In genomic region chr22:46148885-46149492, GRCh38 we compare ENCODE assay signal across 8 cellular contexts. TPM values are rescaled to one million over a fixed set of nuclear protein-coding genes. Genes with fewer than 3 reads are reported as not detected.
A peak's percentile ranks its signal among the peaks of the same experiment; 100 is the strongest.
DNase-seq lines count a peak whose midpoint lies in the region; ATAC-seq and TF ChIP-seq lines count a peak whose summit lies in the region.

No MANE protein-coding gene starts in this region.

- H3K9ac ChIP-seq in liver (ENCODE audit: low read depth in 1 of 2, low read length in 2 of 2): peak overlapping the region; percentile 33 to 68

- intact Hi-C loops in activated CD4-positive, alpha-beta T cell treated with anti-CD3 and anti-CD28 coated beads, Interleukin-2, amount 10 ng/mL, durations not matched to agents 24 days and 14 days (cut with micrococcal nuclease): no loop called here

- H3K4me3 ChIP-seq in liver (ENCODE audit: low read depth in 1 of 3, low read length in 3 of 3): peak overlapping the region; percentile 44 to 85 (median 49)

- no peak for TF ChIP-seq CTCF in liver (IDR thresholded peaks at IDR 0.05; ENCODE audit: low read depth, low read length, missing input control)

- no peaks in the 10 kb centered on the region for H3K27me3 ChIP-seq in liver (ENCODE audit: control insufficient read depth in 4 of 4, insufficient read depth in 4 of 4, low read length in 3 of 4)

- TF ChIP-seq RAD21 in liver (IDR thresholded peaks at IDR 0.05): peak in 1 of 2 donors; percentile 1

- H3K36me3 ChIP-seq in liver (ENCODE audit: control insufficient read depth in 4 of 4, insufficient read depth in 3 of 4, low read depth in 1 of 4, low read length in 3 of 4): peaks cover 0 to 2% (median 0%) of the 10 kb centered on the region in 4 donors

- H3K4me1 Mint-ChIP-seq in activated CD4-positive, alpha-beta T cell treated with anti-CD3 and anti-CD28 coated beads, Interleukin-2, amount 10 ng/mL, durations not matched to agents 24 days and 14 days: peaks cover 13% of the 10 kb centered on the region

- peak overlapping the region; percentile 92 for H3K27ac ChIP-seq in angular gyrus (ENCODE audit: low read depth, low read length)
- peak overlapping the region; percentile 96 to 97 for H3K27ac ChIP-seq in liver (ENCODE audit: low read depth in 1 of 2, low read length in 2 of 2)
- H3K27ac ChIP-seq in temporal lobe (ENCODE audit: low read depth, low read length): peak overlapping the region; percentile 95

- H3K4me1 ChIP-seq in liver (ENCODE audit: control insufficient read depth in 4 of 4, insufficient read depth in 4 of 4, low read length in 3 of 4): peaks cover 7 to 68% (median 47%) of the 10 kb centered on the region in 4 donors

- 12% methylated on average over 10 of the region's 10 CpGs for whole genome bisulfite sequencing in liver

- no peak for ATAC-seq in GM21619 (IDR thresholded peaks at IDR 0.05; ENCODE audit: unreplicated experiment)
- no peak for ATAC-seq in HG02571 (IDR thresholded peaks at IDR 0.05; ENCODE audit: unreplicated experiment)

- H3K4me3 Mint-ChIP-seq in activated CD4-positive, alpha-beta T cell treated with anti-CD3 and anti-CD28 coated beads, Interleukin-2, amount 10 ng/mL, durations not matched to agents 24 days and 14 days: peak overlapping the region; percentile 84

- peaks cover 35% of the 10 kb centered on the region for H3K27me3 Mint-ChIP-seq in activated CD4-positive, alpha-beta T cell treated with anti-CD3 and anti-CD28 coated beads, Interleukin-2, amount 10 ng/mL, durations not matched to agents 24 days and 14 days

- no peaks in the 10 kb centered on the region for H3K9me3 Mint-ChIP-seq in activated CD4-positive, alpha-beta T cell treated with anti-CD3 and anti-CD28 coated beads, Interleukin-2, amount 10 ng/mL, durations not matched to agents 24 days and 14 days

- peak overlapping the region; percentile 32 for H3K27ac Mint-ChIP-seq in activated CD4-positive, alpha-beta T cell treated with anti-CD3 and anti-CD28 coated beads, Interleukin-2, amount 10 ng/mL, durations not matched to agents 24 days and 14 days

- DNase-seq in activated CD4-positive, alpha-beta T cell treated with anti-CD3 and anti-CD28 coated beads, Interleukin-2, amount 10 ng/mL, durations not matched to agents 24 days and 14 days: no peak
- DNase-seq in activated CD4-positive, alpha-beta T cell treated with anti-CD3 and anti-CD28 coated beads, Interleukin-2, amount 50 U/mL, for 1 hour: no peak
- no peak for DNase-seq in NCI-H187 treated with DMSO at 0.1 percent for 48 hours (lab: John Stamatoyannopoulos, UW)

- H3K36me3 Mint-ChIP-seq in activated CD4-positive, alpha-beta T cell treated with anti-CD3 and anti-CD28 coated beads, Interleukin-2, amount 10 ng/mL, durations not matched to agents 24 days and 14 days (ENCODE audit: low read depth): peaks cover 10% of the 10 kb centered on the region

- H3K9me3 ChIP-seq in liver (ENCODE audit: control insufficient read depth in 4 of 4, low read length in 3 of 4): no peaks in the 10 kb centered on the region

TF ChIP-seq in liver, 16 proteins besides CTCF, POLR2A, EP300 and RAD21:
- TF ChIP-seq MAX (IDR thresholded peaks at IDR 0.05): no peak
- peak in 1 of 2 donors; percentile 43 for TF ChIP-seq HNF4A (conservative IDR thresholded peaks at IDR 0.05)

RNA-seq across cellular contexts. Expression of gene PPARA, which starts 1.3 kb away (rescaled TPM):
- 13.0 and 14.4 TPM in 2 replicates for total RNA-seq in activated CD4-positive, alpha-beta T cell treated with anti-CD3 and anti-CD28 coated beads, Interleukin-2, amount 10 ng/mL, durations not matched to agents 24 days and 14 days
- 10 to 100 TPM; 47.5 to 78.8 TPM for total RNA-seq in liver
- 10 to 100 TPM; 31.2 to 35.1 TPM for polyA plus RNA-seq in liver
- total RNA-seq in temporal lobe: 4.9 TPM
